Comparison of ENCODE assay signal across 8 cellular contexts in the genomic region with DNA sequence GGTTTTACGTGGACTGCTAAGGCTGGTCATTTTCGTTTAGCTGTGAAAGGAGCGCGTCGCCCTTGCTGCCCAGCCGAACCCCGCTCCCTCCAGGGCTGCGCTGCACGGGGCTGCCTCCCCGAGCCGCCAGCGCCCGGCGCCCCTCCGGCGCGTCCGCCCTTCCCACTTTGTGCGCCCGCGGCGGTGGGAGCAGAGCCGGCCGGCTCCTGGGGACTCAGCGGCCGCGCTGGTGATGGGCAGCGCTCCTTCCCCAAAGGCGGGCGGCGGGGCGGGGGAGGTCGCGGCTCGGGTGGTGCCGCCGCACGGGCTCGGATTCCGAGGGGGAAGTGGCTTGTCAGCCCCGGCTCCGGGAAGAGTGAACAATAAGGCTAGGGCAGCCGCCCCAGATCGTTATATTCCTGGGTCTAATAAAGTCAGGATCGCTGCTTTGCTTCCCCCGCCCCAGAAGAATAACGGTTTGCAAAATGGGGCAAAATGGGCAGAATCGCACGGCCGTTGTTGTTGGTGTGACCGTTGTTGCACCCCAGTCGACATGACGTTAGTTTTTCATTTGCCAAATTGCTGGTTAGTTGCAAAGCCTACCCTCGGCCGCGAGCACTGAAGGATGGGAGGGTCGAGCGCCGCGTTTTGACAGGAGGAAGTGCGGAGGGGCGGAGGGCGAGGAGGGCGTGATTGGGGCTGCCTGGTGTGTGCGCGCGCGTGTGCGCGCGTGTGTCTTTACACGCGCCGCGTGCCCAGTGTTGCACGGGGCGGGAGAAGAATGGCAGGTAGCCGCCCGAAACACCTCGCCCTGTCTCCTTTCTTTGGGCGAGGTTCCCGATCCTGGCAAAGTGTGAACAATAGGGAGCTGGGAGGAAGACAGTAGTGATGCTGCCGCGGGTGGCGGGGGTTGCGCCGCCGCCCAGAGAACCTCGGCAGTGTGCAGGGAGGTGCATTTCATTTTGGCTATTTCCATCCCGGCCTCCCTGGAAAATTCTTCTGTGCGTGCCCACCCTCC. TPM values are rescaled to one million over a fixed set of nuclear protein-coding genes. Genes with fewer than 3 reads are reported as not detected.
DNase-seq lines count a peak whose midpoint lies in the region; ATAC-seq and TF ChIP-seq lines count a peak whose summit lies in the region.

No MANE protein-coding gene starts in this region.

- CTCF ChIA-PET in HCT116 (lab: Charles Lee): no interaction called here

- H3K9me3 ChIP-seq in HCT116 (ENCODE audit: control insufficient read depth in 1 of 2, insufficient read depth in 1 of 2, low read depth in 1 of 2, low read length in 2 of 2): no peaks in the 10 kb centered on the region
- no peaks in the 10 kb centered on the region for H3K9me3 ChIP-seq in endocrine pancreas (ENCODE audit: control insufficient read depth, low read length)
- H3K9me3 ChIP-seq in mononuclear cell (ENCODE audit: low read depth, low read length): no peaks in the 10 kb centered on the region
- no peaks in the 10 kb centered on the region for H3K9me3 ChIP-seq in transverse colon

- H3K9ac ChIP-seq in HCT116 (ENCODE audit: low read length) (no peak overlapping the region), endocrine pancreas (ENCODE audit: control insufficient read depth, insufficient read depth, low read length) (peak overlapping the region; percentile 72)

- H3K9me2 ChIP-seq in HCT116 (ENCODE audit: insufficient read depth): no peaks in the 10 kb centered on the region

- intact Hi-C loops in HCT116 (cut with micrococcal nuclease): loop anchor here (2.0 kb wide), 1 partner anchor 349 kb away; no protein-coding TSS in a partner anchor
- intact Hi-C loops in transverse colon (cut with DNase I; ENCODE audit: low total_unique reads): no loop called here

- in situ Hi-C loops in transverse colon (cut with MboI; ENCODE audit: low pct_ligation_motif_present in 1 of 4, low pct_unique_long_range_greater_than_20kb in 1 of 4, low sequenced_read_pairs in 3 of 4): no loop called here

- TF ChIP-seq POLR2A in HCT116 (IDR thresholded peaks at IDR 0.05; ENCODE audit: borderline replicate concordance, extremely low read depth, insufficient read depth, insufficient read length) (no peak), transverse colon (IDR thresholded peaks at IDR 0.05) (no peak)

- RAD21 ChIA-PET in HCT116 (lab: Charles Lee; ENCODE audit: low non-redundant PET in 1 of 2, low total read pairs in 2 of 2, uncharacterized antibody in 2 of 2, unreplicated experiment in 2 of 2): no interaction called here

- peak overlapping the region; percentile 26; a peak in 1 of 4 replicates for H3K4me3 ChIP-seq in HCT116 (replicated peaks in 1 of 2; ENCODE audit: low read depth in 1 of 2, low read length in 2 of 2)
- peak overlapping the region; percentile 71 for H3K4me3 ChIP-seq in endocrine pancreas (ENCODE audit: control insufficient read depth, insufficient read depth, low read length)
- H3K4me3 ChIP-seq in mononuclear cell (ENCODE audit: low read length): peak overlapping the region; percentile 37
- peak overlapping the region; percentile 37 to 54 (median 46) for H3K4me3 ChIP-seq in transverse colon

- TF ChIP-seq RAD21 in HCT116 (IDR thresholded peaks at IDR 0.05; ENCODE audit: low read depth): no peak

- no peaks in the 10 kb centered on the region for H4K20me1 ChIP-seq in HCT116 (ENCODE audit: insufficient read depth)

- H3K79me2 ChIP-seq in HCT116 (ENCODE audit: insufficient read depth, low read length): no peaks in the 10 kb centered on the region

- H3K27ac ChIP-seq in HCT116 (ENCODE audit: low read depth, low read length) (no peak overlapping the region), transverse colon (peak overlapping the region; percentile 22 to 68 (median 56))

- 0 to 2% methylated on average over 6 to 91 of the region's 91 CpGs for WGBS in transverse colon (ENCODE audit: low coverage in 1 of 2), 2 donors

- TF ChIP-seq CTCF in HCT116 (IDR thresholded peaks at IDR 0.05 in 2 of 3, conservative IDR thresholded peaks at IDR 0.05 in 1 of 3; ENCODE audit: borderline replicate concordance in 1 of 3, insufficient read depth in 1 of 3, low read depth in 2 of 3, low read length in 2 of 3) (no peak), transverse colon (IDR thresholded peaks at IDR 0.05) (no peak)

- TF ChIP-seq EP300 in transverse colon (IDR thresholded peaks at IDR 0.05; ENCODE audit: low read depth): no peak

- no peak overlapping the region for H2AFZ ChIP-seq in HCT116 (ENCODE audit: low read depth, low read length, poor library complexity, severe bottlenecking)

- H3K4me2 ChIP-seq in HCT116 (ENCODE audit: low read length): peak overlapping the region; percentile 69

- ATAC-seq in HCT116: no peak

- POLR2A ChIA-PET in HCT116 (lab: Charles Lee): interaction anchor here (0.8 kb wide), 1 partner anchor 12 kb away, joined by 3 read pairs; no protein-coding TSS in a partner anchor

- H3K4me1 ChIP-seq in HCT116 (ENCODE audit: control insufficient read depth in 1 of 2, insufficient read depth in 2 of 2, low read length in 2 of 2) (peaks cover 0 to 6% of the 10 kb centered on the region in 2 experiments; a peak in 2 of 4 replicates), endocrine pancreas (ENCODE audit: control insufficient read depth, insufficient read depth, low read length) (no peaks in the 10 kb centered on the region), mononuclear cell (ENCODE audit: insufficient read depth, low read length) (peaks cover 20% of the 10 kb centered on the region), transverse colon (peaks cover 0 to 10% (median 6%) of the 10 kb centered on the region in 4 donors)

- no TSS peak for BruUV-seq in HCT116 (replicated peaks; lab: Mats Ljungman, UMichigan)

- peaks cover 37% of the 10 kb centered on the region for H3K27me3 ChIP-seq in HCT116 (ENCODE audit: insufficient read depth, low read length)
- H3K27me3 ChIP-seq in endocrine pancreas (ENCODE audit: control insufficient read depth, insufficient read depth, low read length): no peaks in the 10 kb centered on the region
- H3K27me3 ChIP-seq in mononuclear cell (ENCODE audit: insufficient read depth, low read length): peaks cover 88% of the 10 kb centered on the region
- peaks cover 71% of the 10 kb centered on the region for H3K27me3 ChIP-seq in transverse colon

- peak; percentile 81 for DNase-seq in Ammon's horn (ENCODE audit: low spot score)
- no peak for DNase-seq in HCT116 (ENCODE audit: low read depth, low spot score)
- DNase-seq in SK-N-DZ (ENCODE audit: low spot score): peak; percentile 34
- DNase-seq in transverse colon: peak; percentile 8
- no peak for DNase-seq in activated effector memory CD4-positive, alpha-beta T cell treated with anti-CD3 and anti-CD28 coated beads, Interleukin-2, amount 50 U/mL, for 16 hours
- DNase-seq in activated gamma-delta T cell (lab: John Stamatoyannopoulos, UW): no peak

- H3K36me3 ChIP-seq in HCT116 (ENCODE audit: control insufficient read depth in 1 of 2, insufficient read depth in 2 of 2, low read length in 2 of 2) (no peaks in the 10 kb centered on the region), endocrine pancreas (ENCODE audit: control insufficient read depth, insufficient read depth, low read length) (no peaks in the 10 kb centered on the region), transverse colon (no peaks in the 10 kb centered on the region)

TF ChIP-seq in HCT116, 20 proteins besides CTCF, POLR2A, EP300 and RAD21:
- TF ChIP-seq YY1 (IDR thresholded peaks at IDR 0.05; ENCODE audit: extremely low read depth, insufficient replicate concordance, low read depth, low read length): no peak
- TF ChIP-seq POLR2AphosphoS5 (IDR thresholded peaks at IDR 0.05; ENCODE audit: low read depth, low read length): no peak
- TF ChIP-seq SIN3A (IDR thresholded peaks at IDR 0.05; ENCODE audit: low read depth): no peak
- TF ChIP-seq, protein P1, sequence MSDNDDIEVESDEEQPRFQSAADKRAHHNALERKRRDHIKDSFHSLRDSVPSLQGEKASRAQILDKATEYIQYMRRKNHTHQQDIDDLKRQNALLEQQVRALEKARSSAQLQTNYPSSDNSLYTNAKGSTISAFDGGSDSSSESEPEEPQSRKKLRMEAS (IDR thresholded peaks at IDR 0.05): no peak
- TF ChIP-seq SRF (IDR thresholded peaks at IDR 0.05; ENCODE audit: low read depth): no peak
- no peak for TF ChIP-seq FOSL1 (IDR thresholded peaks at IDR 0.05; ENCODE audit: low read depth)
- no peak for TF ChIP-seq EZH2phosphoT487 (IDR thresholded peaks at IDR 0.05; ENCODE audit: borderline replicate concordance)
- TF ChIP-seq CEBPB (IDR thresholded peaks at IDR 0.05; ENCODE audit: low read depth): no peak
- TF ChIP-seq, protein P2, sequence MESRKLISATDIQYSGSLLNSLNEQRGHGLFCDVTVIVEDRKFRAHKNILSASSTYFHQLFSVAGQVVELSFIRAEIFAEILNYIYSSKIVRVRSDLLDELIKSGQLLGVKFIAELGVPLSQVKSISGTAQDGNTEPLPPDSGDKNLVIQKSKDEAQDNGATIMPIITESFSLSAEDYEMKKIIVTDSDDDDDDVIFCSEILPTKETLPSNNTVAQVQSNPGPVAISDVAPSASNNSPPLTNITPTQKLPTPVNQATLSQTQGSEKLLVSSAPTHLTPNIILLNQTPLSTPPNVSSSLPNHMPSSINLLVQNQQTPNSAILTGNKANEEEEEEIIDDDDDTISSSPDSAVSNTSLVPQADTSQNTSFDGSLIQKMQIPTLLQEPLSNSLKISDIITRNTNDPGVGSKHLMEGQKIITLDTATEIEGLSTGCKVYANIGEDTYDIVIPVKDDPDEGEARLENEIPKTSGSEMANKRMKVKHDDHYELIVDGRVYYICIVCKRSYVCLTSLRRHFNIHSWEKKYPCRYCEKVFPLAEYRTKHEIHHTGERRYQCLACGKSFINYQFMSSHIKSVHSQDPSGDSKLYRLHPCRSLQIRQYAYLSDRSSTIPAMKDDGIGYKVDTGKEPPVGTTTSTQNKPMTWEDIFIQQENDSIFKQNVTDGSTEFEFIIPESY (IDR thresholded peaks at IDR 0.05; ENCODE audit: extremely low read depth, insufficient replicate concordance, low read length): no peak
- TF ChIP-seq EZH2 (IDR thresholded peaks at IDR 0.05): no peak

RNA-seq across cellular contexts. Expression of gene NCAM1, which starts 0.8 kb away (rescaled TPM):
- total RNA-seq in HCT116 (2021; ENCODE audit: unreplicated experiment): 0.22 TPM
- polyA plus RNA-seq in HCT116 (2012): 0.29 and 0.54 TPM in 2 replicates
- 23.3 and 34.2 TPM in 2 replicates for polyA plus RNA-seq in SK-N-DZ (2014; cell fraction: cytosol; rRNA removed)
- polyA plus RNA-seq in SK-N-DZ (2014; cell fraction: nucleus; rRNA removed): 25.5 and 50.4 TPM in 2 replicates
- 9.6 TPM for total RNA-seq in mononuclear cell
- 10 to 100 TPM in 3 of 4 donors, 1 to 10 TPM in 1; 7.2 to 18.6 (median 14.4) TPM for total RNA-seq in transverse colon

Comparison
In these comparisons a context has a peak if more than half of its experiments do, and no peak if none do; other contexts are left out.
1. DNase-seq: peak in Ammon's horn (single experiment), SK-N-DZ (single experiment) and transverse colon (single experiment); none in HCT116 (single experiment), activated effector memory CD4-positive, alpha-beta T cell treated with anti-CD3 and anti-CD28 coated beads, Interleukin-2, amount 50 U/mL, for 16 hours (single experiment) and activated gamma-delta T cell (single experiment).
2. Peak in every context shown above with its lines, with median percentiles within 50 percentile points of each other: H3K4me3 ChIP-seq.